8 cellular contexts compared by ENCODE assay signal in genomic region chr13:23375007-23375971, GRCh38.
A peak's percentile ranks its signal among the peaks of the same experiment; 100 is the strongest.
DNase-seq lines count a peak whose midpoint lies in the region; ATAC-seq and TF ChIP-seq lines count a peak whose summit lies in the region.

No MANE protein-coding gene starts in this region.

- H3K4me3 ChIP-seq in AG10803 (ENCODE audit: low read length) (peak overlapping the region; percentile 79), choroid plexus epithelial cell (ENCODE audit: low read depth, low read length) (peak overlapping the region; percentile 84)

- H3K27ac ChIP-seq in layer of hippocampus (ENCODE audit: low read depth, low read length) = peak overlapping the region; percentile 80

- ATAC-seq in GM19035 (IDR thresholded peaks at IDR 0.05; ENCODE audit: unreplicated experiment) (peak; percentile 87), HG03342 (IDR thresholded peaks at IDR 0.05; ENCODE audit: unreplicated experiment) (peak; percentile 84)

- DNase-seq in AG10803 (ENCODE audit: low read depth) (peak; percentile 95), NCI-H446 treated with DMSO at 0.1 percent for 48 hours (lab: John Stamatoyannopoulos, UW) (peak; percentile 77), choroid plexus epithelial cell (ENCODE audit: low read depth) (peak; percentile 97)
- DNase-seq in activated CD4-positive, alpha-beta T cell treated with anti-CD3 and anti-CD28 coated beads for 24 hours (ENCODE audit: low read depth in 2 of 2) = peak; percentile 96 to 98
- peak; percentile 95 to 99 (median 97) for DNase-seq in stimulated activated CD4-positive, alpha-beta T cell treated with anti-CD3 and anti-CD28 coated beads, Interleukin-1b, Interleukin-23, amount 100 ng/mL, for 24 hours (ENCODE audit: low read depth in 4 of 4, low spot score in 1 of 4)

- H3K27me3 ChIP-seq in layer of hippocampus (ENCODE audit: control insufficient read depth, insufficient read depth, low read length) = no peaks in the 10 kb centered on the region

- 0 out of 2 replicates have a peak, but pooled peaks have one; percentile 1 for TF ChIP-seq CTCF in AG10803 (conservative IDR thresholded peaks at IDR 0.05; ENCODE audit: low read length)
- no peak for TF ChIP-seq CTCF in choroid plexus epithelial cell (conservative IDR thresholded peaks at IDR 0.05; ENCODE audit: low read depth, low read length)

Comparison
In these comparisons a context has a peak if more than half of its experiments do, and no peak if none do; other contexts are left out.
1. Peak in every context shown above with its lines: DNase-seq, ATAC-seq, H3K4me3 ChIP-seq and H3K27ac ChIP-seq.